8 cellular contexts compared by ENCODE assay signal in the genomic region with DNA sequence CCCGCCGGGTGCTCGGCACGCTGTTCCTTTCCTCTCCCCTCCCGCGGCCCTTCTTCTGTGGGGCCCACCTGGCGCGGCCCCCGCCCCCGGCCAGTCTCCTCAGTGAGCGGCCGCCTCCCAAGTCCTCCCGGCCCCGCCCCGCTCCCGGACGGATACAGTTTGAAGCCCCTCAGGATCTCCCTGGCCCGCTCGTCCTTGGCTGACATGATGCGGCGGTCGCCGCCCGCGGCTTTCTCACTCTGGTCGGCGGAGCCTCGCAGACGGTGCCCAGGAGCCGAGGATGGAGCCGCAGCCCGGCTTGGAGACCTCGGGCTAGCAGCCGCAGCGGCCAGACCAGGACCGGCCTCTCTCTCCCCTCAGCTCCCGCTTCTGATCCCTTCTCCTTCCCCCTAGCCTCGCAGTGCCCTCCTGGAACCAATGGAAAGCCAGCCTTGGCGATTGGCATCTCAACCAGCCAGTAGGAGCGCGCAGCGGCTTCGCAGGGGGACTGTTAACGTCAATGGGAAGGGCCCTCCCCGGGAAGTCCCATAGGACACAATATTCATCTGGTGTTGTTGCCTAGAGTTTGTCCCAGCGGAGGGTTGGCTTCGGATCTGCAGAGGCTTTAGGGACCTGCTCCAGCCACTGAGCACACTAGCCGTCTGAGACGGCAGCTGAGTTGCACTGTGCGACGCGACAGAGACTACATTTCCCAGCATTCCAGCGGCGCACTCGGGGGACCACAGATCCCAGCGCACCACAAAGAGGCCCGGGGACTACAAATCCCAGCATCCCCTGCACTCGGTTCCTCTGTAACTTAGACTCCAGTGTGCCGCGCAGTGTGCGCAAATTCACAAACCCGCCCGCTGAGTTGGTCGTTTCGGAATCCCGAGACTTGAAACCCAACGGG. TPM values are rescaled to one million over a fixed set of nuclear protein-coding genes. Genes with fewer than 3 reads are reported as not detected.
DNase-seq lines count a peak whose midpoint lies in the region; ATAC-seq and TF ChIP-seq lines count a peak whose summit lies in the region.

A gene (minus strand): TSS at position 374 of the 889 bp plus-strand sequence. CDS start 168 bp downstream, at position 206.

- H3K4me1 ChIP-seq in spleen: peaks cover 40 to 73% (median 58%) of the 10 kb centered on the region in 6 donors

- H3K4me3 Mint-ChIP-seq in central memory CD8-positive, alpha-beta T cell: peak within 1 kb of the TSS; percentile 99

- WGBS in spleen, 5 donors: 0 to 1% (median 1%) methylated on average over 34 to 67 of the region's 67 CpGs

- H3K36me3 ChIP-seq in spleen: peaks cover 0 to 5% (median 0%) of the 10 kb centered on the region in 6 donors

- intact Hi-C loops in spleen (cut with DNase I; ENCODE audit: low total_unique reads): no loop called here

- no peaks in the 10 kb centered on the region for H3K27me3 ChIP-seq in spleen (replicated peaks in 1 of 7)

- no peaks in the 10 kb centered on the region for H3K27me3 Mint-ChIP-seq in central memory CD8-positive, alpha-beta T cell

- peak; percentile 88 for ATAC-seq in GM19025 (IDR thresholded peaks at IDR 0.05; ENCODE audit: low read depth, unreplicated experiment)
- peak; percentile 91 for ATAC-seq in HG03342 (IDR thresholded peaks at IDR 0.05; ENCODE audit: unreplicated experiment)
- ATAC-seq in central memory CD8-positive, alpha-beta T cell (replicated peaks; ENCODE audit: extremely low read depth, poor library complexity, severe bottlenecking): peak; percentile 90

- H3K9me3 Mint-ChIP-seq in central memory CD8-positive, alpha-beta T cell: no peaks in the 10 kb centered on the region

- H3K27ac Mint-ChIP-seq in central memory CD8-positive, alpha-beta T cell (ENCODE audit: low read depth): peak within 1 kb of the TSS; percentile 98

- no peaks in the 10 kb centered on the region for H3K9me3 ChIP-seq in spleen

- DNase-seq in AG09309 (ENCODE audit: low read depth): peak; percentile 97
- peak; percentile 93 to 98 for DNase-seq in NCI-H446 (lab: John Stamatoyannopoulos, UW)
- peak; percentile 93 for DNase-seq in activated CD4-positive, CD25-positive, alpha-beta regulatory T cell treated with anti-CD3 and anti-CD28 coated beads, Interleukin-2, amount 50 U/mL, for 16 hours (ENCODE audit: low read depth, low spot score)
- DNase-seq in central memory CD8-positive, alpha-beta T cell (ENCODE audit: low spot score in 2 of 2): peak; percentile 94 to 96
- DNase-seq in inferior parietal cortex (ENCODE audit: extremely low spot score): peak; percentile 99
- DNase-seq in spleen: peak; percentile 96

- peaks cover 54% of the 10 kb centered on the region for H3K4me1 Mint-ChIP-seq in central memory CD8-positive, alpha-beta T cell

- H3K36me3 Mint-ChIP-seq in central memory CD8-positive, alpha-beta T cell (ENCODE audit: insufficient read depth): peaks cover 8% of the 10 kb centered on the region

- TF ChIP-seq POLR2A in spleen (IDR thresholded peaks at IDR 0.05): peak; percentile 46 to 90 (median 73)

- peak within 1 kb of the TSS; percentile 71 to 92 (median 88) for H3K27ac ChIP-seq in spleen

- H3K4me3 ChIP-seq in AG09309 (ENCODE audit: control insufficient read depth, low read depth, low read length): peak within 1 kb of the TSS; percentile 85
- H3K4me3 ChIP-seq in spleen: peak within 1 kb of the TSS; percentile 64 to 98 (median 90)

- TF ChIP-seq CTCF in AG09309 (IDR thresholded peaks at IDR 0.05; ENCODE audit: control insufficient read depth, insufficient read depth, low read depth, low read length, missing control alignments) (no peak), spleen (IDR thresholded peaks at IDR 0.05 in 8 of 11, conservative IDR thresholded peaks at IDR 0.05 in 3 of 11) (peak in 1 of 11 experiments; percentile 14)

RNA-seq across cellular contexts. Expression of the gene that starts here (rescaled TPM):
- total RNA-seq in spleen: 10 to 100 TPM; 22.2 to 45.0 (median 28.3) TPM
- polyA plus RNA-seq in spleen: 10 to 100 TPM; 20.5 to 35.1 (median 33.8) TPM

Comparison
In these comparisons a context has a peak if more than half of its experiments do, and no peak if none do; other contexts are left out.
1. Peak in every context shown above with its lines: DNase-seq, ATAC-seq, H3K4me3 ChIP-seq and H3K27ac ChIP-seq.